In genomic region chr17:73231841-73232586, GRCh38 we compare ENCODE assay signal across 1 cellular context.
A peak's percentile ranks its signal among the peaks of the same experiment; 100 is the strongest.
TF ChIP-seq lines count a peak whose summit lies in the region.

No MANE protein-coding gene starts in this region.

TF ChIP-seq in GM12878, 131 proteins besides CTCF, POLR2A, EP300 and RAD21 (continued from another document and continues in another):
- peak; percentile 47; the same call in 1 of the 2 replicates for TF ChIP-seq ZBTB40 (IDR thresholded peaks at IDR 0.05; ENCODE audit: borderline replicate concordance)
- 0 out of 2 replicates have a peak, but pooled peaks have one; percentile 53 for TF ChIP-seq SMAD5 (IDR thresholded peaks at IDR 0.05; ENCODE audit: low read depth)
- TF ChIP-seq RUNX3 (IDR thresholded peaks at IDR 0.05; ENCODE audit: low read length): no peak
- TF ChIP-seq, protein P1, sequence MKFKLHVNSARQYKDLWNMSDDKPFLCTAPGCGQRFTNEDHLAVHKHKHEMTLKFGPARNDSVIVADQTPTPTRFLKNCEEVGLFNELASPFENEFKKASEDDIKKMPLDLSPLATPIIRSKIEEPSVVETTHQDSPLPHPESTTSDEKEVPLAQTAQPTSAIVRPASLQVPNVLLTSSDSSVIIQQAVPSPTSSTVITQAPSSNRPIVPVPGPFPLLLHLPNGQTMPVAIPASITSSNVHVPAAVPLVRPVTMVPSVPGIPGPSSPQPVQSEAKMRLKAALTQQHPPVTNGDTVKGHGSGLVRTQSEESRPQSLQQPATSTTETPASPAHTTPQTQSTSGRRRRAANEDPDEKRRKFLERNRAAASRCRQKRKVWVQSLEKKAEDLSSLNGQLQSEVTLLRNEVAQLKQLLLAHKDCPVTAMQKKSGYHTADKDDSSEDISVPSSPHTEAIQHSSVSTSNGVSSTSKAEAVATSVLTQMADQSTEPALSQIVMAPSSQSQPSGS (IDR thresholded peaks at IDR 0.05; ENCODE audit: low read length): no peak
- peak; percentile 95 for TF ChIP-seq NRF1 (conservative IDR thresholded peaks at IDR 0.05; ENCODE audit: low read depth, low read length)
- no peak for TF ChIP-seq ZNF592 (IDR thresholded peaks at IDR 0.05)
- TF ChIP-seq USF2 (IDR thresholded peaks at IDR 0.05; ENCODE audit: borderline replicate concordance, low read depth, low read length): no peak
- peak; percentile 67; the same call in 1 of the 2 replicates for TF ChIP-seq POLR2AphosphoS2 (IDR thresholded peaks at IDR 0.05; ENCODE audit: low read depth, low read length)
- TF ChIP-seq KLF5 (IDR thresholded peaks at IDR 0.05; ENCODE audit: partially characterized antibody): peak; percentile 96
- peak; percentile 87 for TF ChIP-seq HDGF (IDR thresholded peaks at IDR 0.05)
- no peak for TF ChIP-seq HDAC2 (IDR thresholded peaks at IDR 0.05)
- TF ChIP-seq BMI1 (IDR thresholded peaks at IDR 0.05; ENCODE audit: borderline replicate concordance): no peak
- TF ChIP-seq RELA (IDR thresholded peaks at IDR 0.05; ENCODE audit: borderline replicate concordance, partially characterized antibody): peak; percentile 47
- TF ChIP-seq GATAD2B (conservative IDR thresholded peaks at IDR 0.05; ENCODE audit: low read depth): peak; percentile 79
- peak; percentile 21; the same call in 1 of the 2 replicates for TF ChIP-seq HCFC1 (IDR thresholded peaks at IDR 0.05; ENCODE audit: low read length)
- TF ChIP-seq EGR1 (IDR thresholded peaks at IDR 0.05; ENCODE audit: borderline replicate concordance in 1 of 2, low read depth in 2 of 2, low read length in 2 of 2): peak in 1 of 2 experiments; percentile 30; a peak in 1 of 3 replicates
- TF ChIP-seq, protein P2, sequence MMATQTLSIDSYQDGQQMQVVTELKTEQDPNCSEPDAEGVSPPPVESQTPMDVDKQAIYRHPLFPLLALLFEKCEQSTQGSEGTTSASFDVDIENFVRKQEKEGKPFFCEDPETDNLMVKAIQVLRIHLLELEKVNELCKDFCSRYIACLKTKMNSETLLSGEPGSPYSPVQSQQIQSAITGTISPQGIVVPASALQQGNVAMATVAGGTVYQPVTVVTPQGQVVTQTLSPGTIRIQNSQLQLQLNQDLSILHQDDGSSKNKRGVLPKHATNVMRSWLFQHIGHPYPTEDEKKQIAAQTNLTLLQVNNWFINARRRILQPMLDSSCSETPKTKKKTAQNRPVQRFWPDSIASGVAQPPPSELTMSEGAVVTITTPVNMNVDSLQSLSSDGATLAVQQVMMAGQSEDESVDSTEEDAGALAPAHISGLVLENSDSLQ (IDR thresholded peaks at IDR 0.05): peak; percentile 32; the same call in 1 of the 2 replicates
- TF ChIP-seq, protein P3, sequence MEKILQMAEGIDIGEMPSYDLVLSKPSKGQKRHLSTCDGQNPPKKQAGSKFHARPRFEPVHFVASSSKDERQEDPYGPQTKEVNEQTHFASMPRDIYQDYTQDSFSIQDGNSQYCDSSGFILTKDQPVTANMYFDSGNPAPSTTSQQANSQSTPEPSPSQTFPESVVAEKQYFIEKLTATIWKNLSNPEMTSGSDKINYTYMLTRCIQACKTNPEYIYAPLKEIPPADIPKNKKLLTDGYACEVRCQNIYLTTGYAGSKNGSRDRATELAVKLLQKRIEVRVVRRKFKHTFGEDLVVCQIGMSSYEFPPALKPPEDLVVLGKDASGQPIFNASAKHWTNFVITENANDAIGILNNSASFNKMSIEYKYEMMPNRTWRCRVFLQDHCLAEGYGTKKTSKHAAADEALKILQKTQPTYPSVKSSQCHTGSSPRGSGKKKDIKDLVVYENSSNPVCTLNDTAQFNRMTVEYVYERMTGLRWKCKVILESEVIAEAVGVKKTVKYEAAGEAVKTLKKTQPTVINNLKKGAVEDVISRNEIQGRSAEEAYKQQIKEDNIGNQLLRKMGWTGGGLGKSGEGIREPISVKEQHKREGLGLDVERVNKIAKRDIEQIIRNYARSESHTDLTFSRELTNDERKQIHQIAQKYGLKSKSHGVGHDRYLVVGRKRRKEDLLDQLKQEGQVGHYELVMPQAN (conservative IDR thresholded peaks at IDR 0.05): peak; percentile 72; the same call in 1 of the 2 replicates
- peak; percentile 80 for TF ChIP-seq MXI1 (IDR thresholded peaks at IDR 0.05; ENCODE audit: low read depth, low read length)
- peak; percentile 42; the same call in 1 of the 2 replicates for TF ChIP-seq NBN (IDR thresholded peaks at IDR 0.05)
- no peak for TF ChIP-seq PAX8 (IDR thresholded peaks at IDR 0.05)
- peak; percentile 74; the same call in 1 of the 2 replicates for TF ChIP-seq MAX (IDR thresholded peaks at IDR 0.05; ENCODE audit: low read depth, low read length)
- TF ChIP-seq SMARCA5 (IDR thresholded peaks at IDR 0.05): peak; percentile 70; the same call in 1 of the 2 replicates
- TF ChIP-seq E2F8 (IDR thresholded peaks at IDR 0.05; ENCODE audit: low read depth, partially characterized antibody): no peak
- TF ChIP-seq SREBF1 (IDR thresholded peaks at IDR 0.05; ENCODE audit: low read length): 0 out of 2 replicates have a peak, but pooled peaks have one; percentile 11
- no peak for TF ChIP-seq POU2F2 (IDR thresholded peaks at IDR 0.05; ENCODE audit: borderline replicate concordance, low read depth, low read length)
- peak; percentile 57 to 73 for TF ChIP-seq BHLHE40 (IDR thresholded peaks at IDR 0.05; ENCODE audit: borderline replicate concordance in 1 of 2, low read depth in 2 of 2, low read length in 1 of 2)
- TF ChIP-seq BCLAF1 (IDR thresholded peaks at IDR 0.05): no peak
- TF ChIP-seq SIX5 (IDR thresholded peaks at IDR 0.05; ENCODE audit: low read depth, low read length, severe bottlenecking): peak; percentile 12
- TF ChIP-seq ASH2L (IDR thresholded peaks at IDR 0.05; ENCODE audit: borderline replicate concordance, low read depth): no peak; the same call in 1 of the 2 replicates
- no peak for TF ChIP-seq BCL11A (IDR thresholded peaks at IDR 0.05; ENCODE audit: low read depth, low read length)
- peak; percentile 94; the same call in 1 of the 2 replicates for TF ChIP-seq CHD1 (IDR thresholded peaks at IDR 0.05; ENCODE audit: low read depth, low read length)
- peak; percentile 13; the same call in 1 of the 2 replicates for TF ChIP-seq ESRRA (IDR thresholded peaks at IDR 0.05; ENCODE audit: low read length)
- TF ChIP-seq, protein P4, sequence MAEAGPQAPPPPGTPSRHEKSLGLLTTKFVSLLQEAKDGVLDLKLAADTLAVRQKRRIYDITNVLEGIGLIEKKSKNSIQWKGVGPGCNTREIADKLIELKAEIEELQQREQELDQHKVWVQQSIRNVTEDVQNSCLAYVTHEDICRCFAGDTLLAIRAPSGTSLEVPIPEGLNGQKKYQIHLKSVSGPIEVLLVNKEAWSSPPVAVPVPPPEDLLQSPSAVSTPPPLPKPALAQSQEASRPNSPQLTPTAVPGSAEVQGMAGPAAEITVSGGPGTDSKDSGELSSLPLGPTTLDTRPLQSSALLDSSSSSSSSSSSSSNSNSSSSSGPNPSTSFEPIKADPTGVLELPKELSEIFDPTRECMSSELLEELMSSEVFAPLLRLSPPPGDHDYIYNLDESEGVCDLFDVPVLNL (IDR thresholded peaks at IDR 0.05; ENCODE audit: low read depth, low read length): no peak
- TF ChIP-seq NFIC (IDR thresholded peaks at IDR 0.05; ENCODE audit: low read depth, low read length): no peak
- peak; percentile 75 for TF ChIP-seq DPF2 (IDR thresholded peaks at IDR 0.05)
